In genomic region chr6:37256692-37257319, GRCh38 we compare ENCODE assay signal across 8 cellular contexts. TPM values are rescaled to one million over a fixed set of nuclear protein-coding genes. Genes with fewer than 3 reads are reported as not detected.
DNase-seq lines count a peak whose midpoint lies in the region; ATAC-seq and TF ChIP-seq lines count a peak whose summit lies in the region.

No MANE protein-coding gene starts in this region.

- H3K27me3 ChIP-seq in HL-60 (ENCODE audit: insufficient read depth, poor library complexity, severe bottlenecking) (no peaks in the 10 kb centered on the region), mononuclear cell (ENCODE audit: insufficient read depth, low read length) (no peaks in the 10 kb centered on the region)

- no peaks in the 10 kb centered on the region for H3K9me3 Mint-ChIP-seq in brain

- no peaks in the 10 kb centered on the region for H3K36me3 Mint-ChIP-seq in brain

- peaks cover 28% of the 10 kb centered on the region for H3K27me3 Mint-ChIP-seq in brain

- H3K4me1 ChIP-seq in mononuclear cell (ENCODE audit: insufficient read depth, low read length), result peaks cover 25% of the 10 kb centered on the region

- peak overlapping the region in 3 of 5 experiments; percentile 4 to 91 (median 73) for H3K27ac Mint-ChIP-seq in brain

- TF ChIP-seq CTCF in AG09309 (IDR thresholded peaks at IDR 0.05; ENCODE audit: control insufficient read depth, insufficient read depth, low read depth, low read length, missing control alignments), result no peak
- no peak for TF ChIP-seq CTCF in HL-60 (IDR thresholded peaks at IDR 0.05; ENCODE audit: insufficient read depth, low read length)
- no peak for TF ChIP-seq CTCF in brain (conservative IDR thresholded peaks at IDR 0.05)

- no peak overlapping the region for H3K27ac ChIP-seq in HL-60 (replicated peaks)

- DNase-seq in AG09309 (ENCODE audit: low read depth) (no peak), HL-60 (ENCODE audit: low read depth in 1 of 2, low spot score in 1 of 2) (no peak), NAMALWA (ENCODE audit: low spot score) (no peak)
- no peak for DNase-seq in stimulated activated CD4-positive, alpha-beta T cell treated with anti-CD3 and anti-CD28 coated beads, Interleukin-4, amount 100 ng/mL, for 24 hours

- H3K4me3 Mint-ChIP-seq in brain, result peak overlapping the region; percentile 83 to 94 (median 86)

- H3K4me1 Mint-ChIP-seq in brain, result peaks cover 33% of the 10 kb centered on the region

- no peaks in the 10 kb centered on the region for H3K9me3 ChIP-seq in mononuclear cell (ENCODE audit: low read depth, low read length)

- ATAC-seq in GM18519 (IDR thresholded peaks at IDR 0.05; ENCODE audit: low FRiP score, unreplicated experiment) (no peak), GM18873 (IDR thresholded peaks at IDR 0.05; ENCODE audit: low FRiP score, unreplicated experiment) (no peak)

- peak overlapping the region; percentile 100 for H3K4me3 ChIP-seq in AG09309 (ENCODE audit: control insufficient read depth, low read depth, low read length)
- peak overlapping the region; percentile 86 for H3K4me3 ChIP-seq in HL-60 (replicated peaks; ENCODE audit: insufficient read depth, low read length)
- H3K4me3 ChIP-seq in mononuclear cell (ENCODE audit: low read length), result peak overlapping the region; percentile 83

RNA-seq across cellular contexts. Expression of gene TBC1D22B, which starts 0.8 kb away (rescaled TPM):
- 16.3 TPM for polyA plus RNA-seq in brain (ENCODE audit: insufficient read depth, low read depth, low replicate concordance)
- total RNA-seq in mononuclear cell, result 5.9 TPM

RNA-seq across cellular contexts. Expression of gene TMEM217, which starts 1.1 kb away (rescaled TPM):
- 1.1 TPM for polyA plus RNA-seq in brain (ENCODE audit: insufficient read depth, low read depth, low replicate concordance)
- total RNA-seq in mononuclear cell, result 1.6 TPM
